In genomic region chr1:207959141-207959825, GRCh38 we compare ENCODE assay signal across 8 cellular contexts. TPM values are rescaled to one million over a fixed set of nuclear protein-coding genes. Genes with fewer than 3 reads are reported as not detected.
DNase-seq lines count a peak whose midpoint lies in the region; ATAC-seq lines count a peak whose summit lies in the region.

No MANE protein-coding gene starts in this region.

- intact Hi-C loops in right cardiac atrium (cut with DNase I) (no loop called here), posterior vena cava (cut with DNase I) (loop anchor here in 1 of 2 donors (5.0 kb wide), 1 partner anchor 62 kb away; no protein-coding TSS in a partner anchor)

- peaks cover 16% of the 10 kb centered on the region for H3K4me1 ChIP-seq in right cardiac atrium (ENCODE audit: control insufficient read depth, insufficient read depth, low read length)

- H3K27ac ChIP-seq in right cardiac atrium (ENCODE audit: low read length): peak overlapping the region; percentile 72

- no peaks in the 10 kb centered on the region for H3K36me3 ChIP-seq in H7 (replicated peaks; ENCODE audit: control insufficient read depth, insufficient read depth, low read length)

- H3K4me3 ChIP-seq in H7 (ENCODE audit: insufficient read depth, low read depth, low read length): peak overlapping the region; percentile 52
- peak overlapping the region; percentile 57 for H3K4me3 ChIP-seq in right cardiac atrium (ENCODE audit: low read length)

- no peaks in the 10 kb centered on the region for H3K9me3 ChIP-seq in right cardiac atrium (ENCODE audit: control insufficient read depth, low read length)

- H3K27me3 ChIP-seq in H7 (ENCODE audit: control insufficient read depth, insufficient read depth, low read length) (peaks cover 78% of the 10 kb centered on the region), right cardiac atrium (ENCODE audit: control insufficient read depth, insufficient read depth) (no peaks in the 10 kb centered on the region)

- peak; percentile 83 to 87 for ATAC-seq in right cardiac atrium

- peak; percentile 83 for DNase-seq in H7
- DNase-seq in anterior cingulate cortex (lab: John Stamatoyannopoulos, UW): peak in 34 of 58 donors; percentile 2 to 73 (median 26)
- peak; percentile 94 to 98 (median 97) for DNase-seq in right cardiac atrium
- peak; percentile 97 for DNase-seq in posterior vena cava (ENCODE audit: low spot score)
- no peak for DNase-seq in dedifferentiated amniotic fluid mesenchymal stem cell (ENCODE audit: extremely low spot score)
- no peak for DNase-seq in A172 (ENCODE audit: low spot score)
- no peak for DNase-seq in NCI-H748 (lab: John Stamatoyannopoulos, UW; ENCODE audit: unreplicated experiment)
- no peak for DNase-seq in HT-29 (ENCODE audit: low spot score)

- whole genome bisulfite sequencing in right cardiac atrium: 3% methylated on average over 76 of the region's 76 CpGs

RNA-seq across cellular contexts. Expression of gene CD34, which starts 48.4 kb away (rescaled TPM):
- total RNA-seq in H7 (2014; rRNA removed; shearing (Covaris generic)): not detected in 2 replicates
- total RNA-seq in right cardiac atrium (100 to 1,000 TPM in 3 of 4 donors, 10 to 100 TPM in 1; 81.8 to 170 (median 123) TPM), posterior vena cava (100 to 1,000 TPM in 1 of 2 donors, 10 to 100 TPM in 1; 58.1 to 154 TPM)
- 87.4 TPM for polyA plus RNA-seq in right cardiac atrium
- total RNA-seq in A172 (2014; rRNA removed; shearing (Covaris generic)): 0.22 and 0.76 TPM in 2 replicates
- not detected in 2 replicates for total RNA-seq in HT-29 (2014; rRNA removed; shearing (Covaris generic))

Comparison
In these comparisons a context has a peak if more than half of its experiments do, and no peak if none do; other contexts are left out.
1. DNase-seq: peak in H7 (single experiment), anterior cingulate cortex (34 of 58), right cardiac atrium (3 of 3) and posterior vena cava (single experiment); none in dedifferentiated amniotic fluid mesenchymal stem cell (single experiment), A172 (single experiment), NCI-H748 (single experiment) and HT-29 (single experiment).
2. RNA of gene CD34, which starts 48.4 kb away (total RNA-seq): 58.1 to 154 TPM in posterior vena cava and 81.8 to 170 TPM in right cardiac atrium; 0.22 to 0.76 TPM in A172, not detected in H7 and not detected in HT-29; every median in the first group is over 10 times any median in the second.